ENCODE assay signal across 2 cellular contexts in genomic region chr11:61744181-61744580, GRCh38.
A peak's percentile ranks its signal among the peaks of the same experiment; 100 is the strongest.
TF ChIP-seq lines count a peak whose summit lies in the region.

No MANE protein-coding gene starts in this region.

TF ChIP-seq in HEK293, 187 proteins besides CTCF, POLR2A, EP300 and RAD21:
- TF ChIP-seq ZNF121 (tag by site-specific recombination; IDR thresholded peaks at IDR 0.05) (no peak), ZNF48 (tag by site-specific recombination; IDR thresholded peaks at IDR 0.05) (no peak), ZFHX2 (tag by site-specific recombination; conservative IDR thresholded peaks at IDR 0.05) (peak; percentile 38), EGR2 (tag by site-specific recombination; IDR thresholded peaks at IDR 0.05; ENCODE audit: low read depth) (0 out of 2 replicates have a peak, but pooled peaks have one; percentile 15), SP7 (tag by site-specific recombination; IDR thresholded peaks at IDR 0.05) (no peak)
TF ChIP-seq in HEK293: peak in this region for 2.

TF ChIP-seq in K562, 482 proteins besides CTCF, POLR2A, EP300 and RAD21:
- peak in 1 of 2 experiments; percentile 11 for TF ChIP-seq E2F6 (IDR thresholded peaks at IDR 0.05; ENCODE audit: borderline replicate concordance in 1 of 2, extremely low read depth in 1 of 2, insufficient read depth in 1 of 2, insufficient read length in 1 of 2, low read depth in 1 of 2, low read length in 1 of 2, poor library complexity in 1 of 2, severe bottlenecking in 1 of 2)
- 0 out of 2 replicates have a peak, but pooled peaks have one; percentile 16 for TF ChIP-seq EGR1 (conservative IDR thresholded peaks at IDR 0.05)
- no peak for TF ChIP-seq HOXB6 (CRISPR knock-in tag; IDR thresholded peaks at IDR 0.05; ENCODE audit: borderline replicate concordance)
- 0 out of 2 replicates have a peak, but pooled peaks have one; percentile 24 for TF ChIP-seq RBFOX2 (IDR thresholded peaks at IDR 0.05; ENCODE audit: low read depth, low read length)
- peak; percentile 28 for TF ChIP-seq PCBP1 (IDR thresholded peaks at IDR 0.05; ENCODE audit: low read depth, low read length, poor library complexity, severe bottlenecking)
- no peak for TF ChIP-seq PATZ1 (CRISPR knock-in tag; IDR thresholded peaks at IDR 0.05; ENCODE audit: borderline replicate concordance)
- TF ChIP-seq RBM14 (IDR thresholded peaks at IDR 0.05; ENCODE audit: borderline replicate concordance, insufficient read depth, low read depth, low read length) = no peak
- no peak for TF ChIP-seq ATF1 (CRISPR knock-in tag; IDR thresholded peaks at IDR 0.05)
- 0 out of 2 replicates have a peak, but pooled peaks have one; percentile 4 for TF ChIP-seq ATF1 (tag; IDR thresholded peaks at IDR 0.05)
